Comparison of ENCODE assay signal across 1 cellular context in the genomic region with DNA sequence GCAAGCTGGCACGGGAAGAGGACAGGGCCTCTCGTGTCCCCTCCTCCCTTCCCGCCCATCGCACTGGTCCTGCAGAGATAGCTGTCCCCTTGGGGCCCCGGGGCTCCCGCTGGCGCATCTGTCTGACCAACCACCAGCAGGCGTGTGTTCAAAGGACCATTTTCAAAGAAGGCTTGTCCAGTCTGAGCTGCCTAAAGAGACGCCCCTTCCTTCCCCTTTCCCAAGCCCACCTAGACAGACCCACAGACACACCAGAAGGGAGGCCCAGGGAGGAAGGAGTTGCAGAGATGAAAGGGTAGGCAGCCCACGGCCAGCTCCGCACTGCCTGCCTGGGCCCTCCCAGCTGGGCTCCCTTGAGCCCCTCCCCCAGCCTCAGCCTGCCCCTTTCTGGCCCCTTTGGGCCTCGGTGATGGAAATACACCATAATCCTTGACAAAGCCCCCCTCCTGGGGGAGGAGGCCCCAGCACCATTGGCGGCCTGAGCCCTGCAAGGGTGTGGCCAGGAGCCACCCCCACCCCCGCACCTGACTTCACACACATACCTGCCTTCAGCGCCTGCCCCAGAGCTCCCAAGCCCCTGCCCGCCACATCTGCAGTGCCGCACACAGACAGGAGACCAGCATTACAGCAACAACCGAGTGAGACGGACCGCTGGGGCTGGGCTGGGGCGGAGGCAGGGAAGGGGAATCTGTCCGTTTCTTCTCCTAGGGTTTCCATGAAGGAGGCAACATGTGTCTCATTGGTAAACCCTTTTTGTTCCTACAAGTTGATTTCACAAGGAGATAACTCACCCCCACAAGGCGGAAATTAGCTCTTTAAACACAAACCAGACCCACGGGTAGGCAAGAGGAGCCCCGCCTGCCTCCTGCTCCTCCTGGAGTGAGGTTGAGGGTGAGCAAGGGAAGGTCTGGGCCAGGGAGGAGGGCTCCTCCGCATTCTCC.
TF ChIP-seq lines count a peak whose summit lies in the region.

A gene with protein sequence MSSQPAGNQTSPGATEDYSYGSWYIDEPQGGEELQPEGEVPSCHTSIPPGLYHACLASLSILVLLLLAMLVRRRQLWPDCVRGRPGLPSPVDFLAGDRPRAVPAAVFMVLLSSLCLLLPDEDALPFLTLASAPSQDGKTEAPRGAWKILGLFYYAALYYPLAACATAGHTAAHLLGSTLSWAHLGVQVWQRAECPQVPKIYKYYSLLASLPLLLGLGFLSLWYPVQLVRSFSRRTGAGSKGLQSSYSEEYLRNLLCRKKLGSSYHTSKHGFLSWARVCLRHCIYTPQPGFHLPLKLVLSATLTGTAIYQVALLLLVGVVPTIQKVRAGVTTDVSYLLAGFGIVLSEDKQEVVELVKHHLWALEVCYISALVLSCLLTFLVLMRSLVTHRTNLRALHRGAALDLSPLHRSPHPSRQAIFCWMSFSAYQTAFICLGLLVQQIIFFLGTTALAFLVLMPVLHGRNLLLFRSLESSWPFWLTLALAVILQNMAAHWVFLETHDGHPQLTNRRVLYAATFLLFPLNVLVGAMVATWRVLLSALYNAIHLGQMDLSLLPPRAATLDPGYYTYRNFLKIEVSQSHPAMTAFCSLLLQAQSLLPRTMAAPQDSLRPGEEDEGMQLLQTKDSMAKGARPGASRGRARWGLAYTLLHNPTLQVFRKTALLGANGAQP (minus strand): TSS at position 327 of the 941 bp plus-strand sequence. CDS start 520 bp downstream, outside the sequence.

TF ChIP-seq in HEK293, 187 proteins besides CTCF, POLR2A, EP300 and RAD21 (continued from another document and continues in another):
- TF ChIP-seq, protein P1, sequence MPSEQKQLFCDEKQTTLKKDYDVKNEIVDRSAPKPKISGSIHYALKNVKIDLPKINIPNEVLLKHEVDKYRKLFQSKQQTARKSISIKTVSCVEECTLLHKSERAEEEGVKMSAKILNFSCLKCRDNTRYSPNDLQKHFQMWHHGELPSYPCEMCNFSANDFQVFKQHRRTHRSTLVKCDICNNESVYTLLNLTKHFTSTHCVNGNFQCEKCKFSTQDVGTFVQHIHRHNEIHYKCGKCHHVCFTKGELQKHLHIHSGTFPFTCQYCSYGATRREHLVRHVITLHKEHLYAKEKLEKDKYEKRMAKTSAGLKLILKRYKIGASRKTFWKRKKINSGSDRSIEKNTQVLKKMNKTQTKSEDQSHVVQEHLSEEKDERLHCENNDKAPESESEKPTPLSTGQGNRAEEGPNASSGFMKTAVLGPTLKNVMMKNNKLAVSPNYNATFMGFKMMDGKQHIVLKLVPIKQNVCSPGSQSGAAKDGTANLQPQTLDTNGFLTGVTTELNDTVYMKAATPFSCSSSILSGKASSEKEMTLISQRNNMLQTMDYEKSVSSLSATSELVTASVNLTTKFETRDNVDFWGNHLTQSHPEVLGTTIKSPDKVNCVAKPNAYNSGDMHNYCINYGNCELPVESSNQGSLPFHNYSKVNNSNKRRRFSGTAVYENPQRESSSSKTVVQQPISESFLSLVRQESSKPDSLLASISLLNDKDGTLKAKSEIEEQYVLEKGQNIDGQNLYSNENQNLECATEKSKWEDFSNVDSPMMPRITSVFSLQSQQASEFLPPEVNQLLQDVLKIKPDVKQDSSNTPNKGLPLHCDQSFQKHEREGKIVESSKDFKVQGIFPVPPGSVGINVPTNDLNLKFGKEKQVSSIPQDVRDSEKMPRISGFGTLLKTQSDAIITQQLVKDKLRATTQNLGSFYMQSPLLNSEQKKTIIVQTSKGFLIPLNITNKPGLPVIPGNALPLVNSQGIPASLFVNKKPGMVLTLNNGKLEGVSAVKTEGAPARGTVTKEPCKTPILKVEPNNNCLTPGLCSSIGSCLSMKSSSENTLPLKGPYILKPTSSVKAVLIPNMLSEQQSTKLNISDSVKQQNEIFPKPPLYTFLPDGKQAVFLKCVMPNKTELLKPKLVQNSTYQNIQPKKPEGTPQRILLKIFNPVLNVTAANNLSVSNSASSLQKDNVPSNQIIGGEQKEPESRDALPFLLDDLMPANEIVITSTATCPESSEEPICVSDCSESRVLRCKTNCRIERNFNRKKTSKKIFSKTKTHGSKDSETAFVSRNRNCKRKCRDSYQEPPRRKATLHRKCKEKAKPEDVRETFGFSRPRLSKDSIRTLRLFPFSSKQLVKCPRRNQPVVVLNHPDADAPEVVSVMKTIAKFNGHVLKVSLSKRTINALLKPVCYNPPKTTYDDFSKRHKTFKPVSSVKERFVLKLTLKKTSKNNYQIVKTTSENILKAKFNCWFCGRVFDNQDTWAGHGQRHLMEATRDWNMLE (tag by site-specific recombination; conservative IDR thresholded peaks at IDR 0.05; ENCODE audit: low read depth): no peak
- TF ChIP-seq ZNF214 (tag by site-specific recombination; IDR thresholded peaks at IDR 0.05; ENCODE audit: borderline replicate concordance) (no peak), SP2 (tag by site-specific recombination; IDR thresholded peaks at IDR 0.05) (peak; percentile 67), ZNF624 (tag by site-specific recombination; IDR thresholded peaks at IDR 0.05) (no peak), ZFHX2 (tag by site-specific recombination; conservative IDR thresholded peaks at IDR 0.05) (peak; percentile 89), GLIS1 (tag by site-specific recombination; IDR thresholded peaks at IDR 0.05) (peak; percentile 99), ZNF2 (tag by site-specific recombination; IDR thresholded peaks at IDR 0.05) (peak; percentile 47; the same call in 1 of the 2 replicates), OVOL3 (tag by site-specific recombination; IDR thresholded peaks at IDR 0.05) (no peak), ZNF335 (tag by site-specific recombination; conservative IDR thresholded peaks at IDR 0.05) (peak; percentile 99), SCRT1 (tag by site-specific recombination; IDR thresholded peaks at IDR 0.05; ENCODE audit: borderline replicate concordance) (peak; percentile 67; the same call in 1 of the 2 replicates), GLIS2 (tag by site-specific recombination; IDR thresholded peaks at IDR 0.05) (peak; percentile 74), ZNF24 (tag by site-specific recombination; IDR thresholded peaks at IDR 0.05) (0 out of 2 replicates have a peak, but pooled peaks have one; percentile 9), PRDM1 (tag by site-specific recombination; IDR thresholded peaks at IDR 0.05) (0 out of 2 replicates have a peak, but pooled peaks have one; percentile 2), ZNF324 (tag by site-specific recombination; IDR thresholded peaks at IDR 0.05) (peak; percentile 15; the same call in 1 of the 2 replicates), TRIM28 (IDR thresholded peaks at IDR 0.05; ENCODE audit: borderline replicate concordance, low read length) (peak; percentile 63; the same call in 1 of the 2 replicates), SP3 (tag by site-specific recombination; IDR thresholded peaks at IDR 0.05) (peak; percentile 86), KLF7 (tag by site-specific recombination; IDR thresholded peaks at IDR 0.05; ENCODE audit: borderline replicate concordance) (no peak), ZNF561 (tag by site-specific recombination; IDR thresholded peaks at IDR 0.05; ENCODE audit: borderline replicate concordance) (peak; percentile 45; the same call in 1 of the 2 replicates), KLF16 (tag by site-specific recombination; IDR thresholded peaks at IDR 0.05) (0 out of 2 replicates have a peak, but pooled peaks have one; percentile 54), ZEB2 (tag by site-specific recombination; IDR thresholded peaks at IDR 0.05) (peak; percentile 66), ZNF19 (tag by site-specific recombination; IDR thresholded peaks at IDR 0.05; ENCODE audit: low read depth) (no peak), GFI1B (tag by site-specific recombination; IDR thresholded peaks at IDR 0.05) (no peak)
- TF ChIP-seq, protein P2, sequence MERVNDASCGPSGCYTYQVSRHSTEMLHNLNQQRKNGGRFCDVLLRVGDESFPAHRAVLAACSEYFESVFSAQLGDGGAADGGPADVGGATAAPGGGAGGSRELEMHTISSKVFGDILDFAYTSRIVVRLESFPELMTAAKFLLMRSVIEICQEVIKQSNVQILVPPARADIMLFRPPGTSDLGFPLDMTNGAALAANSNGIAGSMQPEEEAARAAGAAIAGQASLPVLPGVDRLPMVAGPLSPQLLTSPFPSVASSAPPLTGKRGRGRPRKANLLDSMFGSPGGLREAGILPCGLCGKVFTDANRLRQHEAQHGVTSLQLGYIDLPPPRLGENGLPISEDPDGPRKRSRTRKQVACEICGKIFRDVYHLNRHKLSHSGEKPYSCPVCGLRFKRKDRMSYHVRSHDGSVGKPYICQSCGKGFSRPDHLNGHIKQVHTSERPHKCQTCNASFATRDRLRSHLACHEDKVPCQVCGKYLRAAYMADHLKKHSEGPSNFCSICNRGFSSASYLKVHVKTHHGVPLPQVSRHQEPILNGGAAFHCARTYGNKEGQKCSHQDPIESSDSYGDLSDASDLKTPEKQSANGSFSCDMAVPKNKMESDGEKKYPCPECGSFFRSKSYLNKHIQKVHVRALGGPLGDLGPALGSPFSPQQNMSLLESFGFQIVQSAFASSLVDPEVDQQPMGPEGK (tag by site-specific recombination; IDR thresholded peaks at IDR 0.05): peak; percentile 92
- TF ChIP-seq, protein P3, sequence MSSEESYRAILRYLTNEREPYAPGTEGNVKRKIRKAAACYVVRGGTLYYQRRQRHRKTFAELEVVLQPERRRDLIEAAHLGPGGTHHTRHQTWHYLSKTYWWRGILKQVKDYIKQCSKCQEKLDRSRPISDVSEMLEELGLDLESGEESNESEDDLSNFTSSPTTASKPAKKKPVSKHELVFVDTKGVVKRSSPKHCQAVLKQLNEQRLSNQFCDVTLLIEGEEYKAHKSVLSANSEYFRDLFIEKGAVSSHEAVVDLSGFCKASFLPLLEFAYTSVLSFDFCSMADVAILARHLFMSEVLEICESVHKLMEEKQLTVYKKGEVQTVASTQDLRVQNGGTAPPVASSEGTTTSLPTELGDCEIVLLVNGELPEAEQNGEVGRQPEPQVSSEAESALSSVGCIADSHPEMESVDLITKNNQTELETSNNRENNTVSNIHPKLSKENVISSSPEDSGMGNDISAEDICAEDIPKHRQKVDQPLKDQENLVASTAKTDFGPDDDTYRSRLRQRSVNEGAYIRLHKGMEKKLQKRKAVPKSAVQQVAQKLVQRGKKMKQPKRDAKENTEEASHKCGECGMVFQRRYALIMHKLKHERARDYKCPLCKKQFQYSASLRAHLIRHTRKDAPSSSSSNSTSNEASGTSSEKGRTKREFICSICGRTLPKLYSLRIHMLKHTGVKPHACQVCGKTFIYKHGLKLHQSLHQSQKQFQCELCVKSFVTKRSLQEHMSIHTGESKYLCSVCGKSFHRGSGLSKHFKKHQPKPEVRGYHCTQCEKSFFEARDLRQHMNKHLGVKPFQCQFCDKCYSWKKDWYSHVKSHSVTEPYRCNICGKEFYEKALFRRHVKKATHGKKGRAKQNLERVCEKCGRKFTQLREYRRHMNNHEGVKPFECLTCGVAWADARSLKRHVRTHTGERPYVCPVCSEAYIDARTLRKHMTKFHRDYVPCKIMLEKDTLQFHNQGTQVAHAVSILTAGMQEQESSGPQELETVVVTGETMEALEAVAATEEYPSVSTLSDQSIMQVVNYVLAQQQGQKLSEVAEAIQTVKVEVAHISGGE (tag by site-specific recombination; conservative IDR thresholded peaks at IDR 0.05; ENCODE audit: low read depth): peak; percentile 85
- TF ChIP-seq, protein P4, sequence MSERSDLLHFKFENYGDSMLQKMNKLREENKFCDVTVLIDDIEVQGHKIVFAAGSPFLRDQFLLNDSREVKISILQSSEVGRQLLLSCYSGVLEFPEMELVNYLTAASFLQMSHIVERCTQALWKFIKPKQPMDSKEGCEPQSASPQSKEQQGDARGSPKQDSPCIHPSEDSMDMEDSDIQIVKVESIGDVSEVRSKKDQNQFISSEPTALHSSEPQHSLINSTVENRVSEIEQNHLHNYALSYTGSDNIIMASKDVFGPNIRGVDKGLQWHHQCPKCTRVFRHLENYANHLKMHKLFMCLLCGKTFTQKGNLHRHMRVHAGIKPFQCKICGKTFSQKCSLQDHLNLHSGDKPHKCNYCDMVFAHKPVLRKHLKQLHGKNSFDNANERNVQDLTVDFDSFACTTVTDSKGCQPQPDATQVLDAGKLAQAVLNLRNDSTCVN (tag by site-specific recombination; optimal IDR thresholded peaks at IDR 0.05): peak; percentile 7
- TF ChIP-seq, protein P5, sequence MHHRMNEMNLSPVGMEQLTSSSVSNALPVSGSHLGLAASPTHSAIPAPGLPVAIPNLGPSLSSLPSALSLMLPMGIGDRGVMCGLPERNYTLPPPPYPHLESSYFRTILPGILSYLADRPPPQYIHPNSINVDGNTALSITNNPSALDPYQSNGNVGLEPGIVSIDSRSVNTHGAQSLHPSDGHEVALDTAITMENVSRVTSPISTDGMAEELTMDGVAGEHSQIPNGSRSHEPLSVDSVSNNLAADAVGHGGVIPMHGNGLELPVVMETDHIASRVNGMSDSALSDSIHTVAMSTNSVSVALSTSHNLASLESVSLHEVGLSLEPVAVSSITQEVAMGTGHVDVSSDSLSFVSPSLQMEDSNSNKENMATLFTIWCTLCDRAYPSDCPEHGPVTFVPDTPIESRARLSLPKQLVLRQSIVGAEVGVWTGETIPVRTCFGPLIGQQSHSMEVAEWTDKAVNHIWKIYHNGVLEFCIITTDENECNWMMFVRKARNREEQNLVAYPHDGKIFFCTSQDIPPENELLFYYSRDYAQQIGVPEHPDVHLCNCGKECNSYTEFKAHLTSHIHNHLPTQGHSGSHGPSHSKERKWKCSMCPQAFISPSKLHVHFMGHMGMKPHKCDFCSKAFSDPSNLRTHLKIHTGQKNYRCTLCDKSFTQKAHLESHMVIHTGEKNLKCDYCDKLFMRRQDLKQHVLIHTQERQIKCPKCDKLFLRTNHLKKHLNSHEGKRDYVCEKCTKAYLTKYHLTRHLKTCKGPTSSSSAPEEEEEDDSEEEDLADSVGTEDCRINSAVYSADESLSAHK (tag by site-specific recombination; IDR thresholded peaks at IDR 0.05): no peak
- TF ChIP-seq, protein P6, sequence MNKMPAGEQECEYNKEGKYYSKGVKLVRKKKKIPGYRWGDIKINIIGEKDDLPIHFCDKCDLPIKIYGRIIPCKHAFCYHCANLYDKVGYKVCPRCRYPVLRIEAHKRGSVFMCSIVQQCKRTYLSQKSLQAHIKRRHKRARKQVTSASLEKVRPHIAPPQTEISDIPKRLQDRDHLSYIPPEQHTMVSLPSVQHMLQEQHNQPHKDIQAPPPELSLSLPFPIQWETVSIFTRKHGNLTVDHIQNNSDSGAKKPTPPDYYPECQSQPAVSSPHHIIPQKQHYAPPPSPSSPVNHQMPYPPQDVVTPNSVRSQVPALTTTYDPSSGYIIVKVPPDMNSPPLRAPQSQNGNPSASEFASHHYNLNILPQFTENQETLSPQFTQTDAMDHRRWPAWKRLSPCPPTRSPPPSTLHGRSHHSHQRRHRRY (tag by site-specific recombination; IDR thresholded peaks at IDR 0.05): no peak
- TF ChIP-seq, protein P7, sequence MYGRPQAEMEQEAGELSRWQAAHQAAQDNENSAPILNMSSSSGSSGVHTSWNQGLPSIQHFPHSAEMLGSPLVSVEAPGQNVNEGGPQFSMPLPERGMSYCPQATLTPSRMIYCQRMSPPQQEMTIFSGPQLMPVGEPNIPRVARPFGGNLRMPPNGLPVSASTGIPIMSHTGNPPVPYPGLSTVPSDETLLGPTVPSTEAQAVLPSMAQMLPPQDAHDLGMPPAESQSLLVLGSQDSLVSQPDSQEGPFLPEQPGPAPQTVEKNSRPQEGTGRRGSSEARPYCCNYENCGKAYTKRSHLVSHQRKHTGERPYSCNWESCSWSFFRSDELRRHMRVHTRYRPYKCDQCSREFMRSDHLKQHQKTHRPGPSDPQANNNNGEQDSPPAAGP (tag by site-specific recombination; IDR thresholded peaks at IDR 0.05): peak; percentile 81
